In the genomic region with DNA sequence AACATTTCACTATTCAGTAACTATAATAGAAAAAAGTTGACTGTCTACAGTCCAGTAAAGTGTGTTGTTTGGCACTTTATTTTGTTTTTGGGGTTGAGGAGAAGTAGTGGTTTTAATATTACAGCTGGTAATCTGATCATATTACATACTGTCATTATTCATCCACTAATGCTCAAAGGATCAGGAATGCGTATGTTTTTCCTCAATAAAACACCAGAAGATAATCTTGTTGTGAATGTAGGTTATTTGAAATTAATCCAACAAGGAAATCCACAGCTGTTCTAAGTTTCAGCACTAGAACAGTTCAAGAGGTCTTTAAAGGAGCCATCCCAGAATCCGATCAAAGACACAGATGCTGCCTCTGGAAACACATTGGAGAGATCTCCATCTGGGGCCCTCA, we compare ENCODE assay signal across 11 cellular contexts.
"Had no signal": no experiment of that assay in that cellular context is flagged by ENCODE, and none has a peak within 500 bp of the region (broad histone marks: within the 10 kb centered on the region; RNA-seq: fewer than 3 reads in every experiment).

No MANE protein-coding gene starts in this region.

- H3K27me3 Mint-ChIP-seq: brain, type B pancreatic cell had no signal

- H3K4me1 ChIP-seq: suprapubic skin had no signal

- H3K27me3 ChIP-seq: suprapubic skin had no signal

- H3K4me3 Mint-ChIP-seq: activated naive CD4-positive, alpha-beta T cell treated with anti-CD3 and anti-CD28 coated beads for 36 hours; brain; type B pancreatic cell had no signal

- H3K4me3 ChIP-seq: suprapubic skin had no signal

- DNase-seq: activated CD4-positive, CD25-positive, alpha-beta regulatory T cell; activated naive CD4-positive, alpha-beta T cell treated with anti-CD3 and anti-CD28 coated beads for 36 hours; cerebellar nuclear complex; dermis blood vessel endothelial cell; hypothalamus; stimulated activated CD4-positive, alpha-beta T cell treated with anti-CD3 and anti-CD28 coated beads, Interleukin-2, amount 100 ng/mL, for 48 hours; stimulated activated naive CD4-positive, alpha-beta T cell treated with Interleukin-2 at 50 U/mL for 16 hours; T-helper 2 cell had no signal

- H3K27ac ChIP-seq: suprapubic skin had no signal

- H3K9me3 ChIP-seq: suprapubic skin had no signal

- H3K36me3 ChIP-seq: suprapubic skin had no signal

- H3K9me3 Mint-ChIP-seq: activated naive CD4-positive, alpha-beta T cell treated with anti-CD3 and anti-CD28 coated beads for 36 hours; brain; type B pancreatic cell had no signal

- H3K36me3 Mint-ChIP-seq: brain, type B pancreatic cell had no signal

- H3K27ac Mint-ChIP-seq: activated naive CD4-positive, alpha-beta T cell treated with anti-CD3 and anti-CD28 coated beads for 36 hours; type B pancreatic cell had no signal
